13 cellular contexts compared by ENCODE assay signal in the genomic region with DNA sequence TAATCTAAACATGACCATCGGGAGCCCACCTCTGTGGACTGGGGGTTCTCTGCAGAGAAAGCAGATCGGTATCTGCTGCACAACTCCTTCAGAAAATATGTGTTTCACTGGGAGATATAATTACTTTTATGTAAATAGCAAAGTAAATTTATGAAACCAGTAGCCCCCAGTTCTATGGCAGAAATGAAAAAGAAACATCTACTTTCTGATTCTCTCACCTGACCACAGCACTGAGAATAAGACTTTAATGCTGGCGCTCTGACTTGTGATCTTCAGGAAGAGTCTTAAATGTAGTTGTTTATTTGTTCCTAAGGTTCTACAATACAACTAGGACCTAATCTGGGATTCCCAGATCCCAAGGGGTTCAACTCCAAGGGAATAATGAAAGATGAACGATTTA.
DNase-seq lines count a peak whose midpoint lies in the region; ATAC-seq lines count a peak whose summit lies in the region.
"Had no signal": no experiment of that assay in that cellular context is flagged by ENCODE, and none has a peak within 500 bp of the region (broad histone marks: within the 10 kb centered on the region; RNA-seq: fewer than 3 reads in every experiment).

No MANE protein-coding gene starts in this region.

- H3K4me1 Mint-ChIP-seq in activated T-helper 2 cell treated with anti-CD3 and anti-CD28 coated beads, Interferon-gamma antibody, Interleukin-2, Interleukin-4, amounts not matched to agents 10 μg/mL and 5 μg/mL and 100 μg/mL, durations not matched to agents 14 hours and 24 hours and 36 hours (ENCODE audit: low read depth): peaks cover 3% of the 10 kb centered on the region
- peaks cover 2% of the 10 kb centered on the region for H3K4me1 Mint-ChIP-seq in activated CD4-positive, alpha-beta T cell treated with anti-CD3 and anti-CD28 coated beads, Interleukin-2, amount 10 ng/mL, durations not matched to agents 7 days and 5 days
- H3K4me1 Mint-ChIP-seq: neural progenitor cell had no signal

- intact Hi-C loops in activated T-helper 2 cell treated with anti-CD3 and anti-CD28 coated beads, Interferon-gamma antibody, Interleukin-2, Interleukin-4, amounts not matched to agents 10 μg/mL and 5 μg/mL and 100 μg/mL, durations not matched to agents 14 hours and 24 hours and 36 hours (cut with micrococcal nuclease): no loop called here

- POLR2A ChIA-PET in activated CD4-positive, alpha-beta T cell treated with anti-CD3 and anti-CD28 coated beads, Interleukin-2, amount 10 ng/mL, durations not matched to agents 7 days and 5 days (lab: Charles Lee): no interaction called here

- peaks cover 23% of the 10 kb centered on the region for H3K9me3 Mint-ChIP-seq in activated T-helper 2 cell treated with anti-CD3 and anti-CD28 coated beads, Interferon-gamma antibody, Interleukin-2, Interleukin-4, amounts not matched to agents 10 μg/mL and 5 μg/mL and 100 μg/mL, durations not matched to agents 14 hours and 24 hours and 36 hours
- H3K9me3 Mint-ChIP-seq in activated CD4-positive, alpha-beta T cell treated with anti-CD3 and anti-CD28 coated beads, Interleukin-2, amount 10 ng/mL, durations not matched to agents 7 days and 5 days: peaks cover 12% of the 10 kb centered on the region
- H3K9me3 Mint-ChIP-seq: neural progenitor cell had no signal

- H3K27ac Mint-ChIP-seq in activated T-helper 2 cell treated with anti-CD3 and anti-CD28 coated beads, Interferon-gamma antibody, Interleukin-2, Interleukin-4, amounts not matched to agents 10 μg/mL and 5 μg/mL and 100 μg/mL, durations not matched to agents 14 hours and 24 hours and 36 hours: no peak overlapping the region
- no peak overlapping the region for H3K27ac Mint-ChIP-seq in activated CD4-positive, alpha-beta T cell treated with anti-CD3 and anti-CD28 coated beads, Interleukin-2, amount 10 ng/mL, durations not matched to agents 7 days and 5 days
- H3K27ac Mint-ChIP-seq: neural progenitor cell had no signal

- no peak for DNase-seq in SK-N-DZ (ENCODE audit: low spot score)
- no peak for DNase-seq in stimulated activated CD4-positive, alpha-beta T cell treated with anti-CD3 and anti-CD28 coated beads, Interleukin-4, amount 100 ng/mL, for 4 hours
- DNase-seq in activated T-helper 2 cell treated with anti-CD3 and anti-CD28 coated beads, Interferon-gamma antibody, Interleukin-2, Interleukin-4, amounts not matched to agents 10 μg/mL and 5 μg/mL and 100 μg/mL, durations not matched to agents 14 hours and 24 hours and 36 hours (ENCODE audit: low spot score): no peak
- DNase-seq in activated CD4-positive, alpha-beta T cell treated with anti-CD3 and anti-CD28 coated beads, Interleukin-2, amount 10 ng/mL, durations not matched to agents 7 days and 5 days: no peak
- DNase-seq: activated CD4-positive, alpha-beta T cell treated with anti-CD3 and anti-CD28 coated beads for 4 hours; activated naive CD4-positive, alpha-beta T cell treated with anti-CD3 and anti-CD28 coated beads, Interleukin-2, amount 50 U/mL, for 16 hours; NCI-H524; spleen had no signal

- no peak overlapping the region for H3K4me3 Mint-ChIP-seq in activated T-helper 2 cell treated with anti-CD3 and anti-CD28 coated beads, Interferon-gamma antibody, Interleukin-2, Interleukin-4, amounts not matched to agents 10 μg/mL and 5 μg/mL and 100 μg/mL, durations not matched to agents 14 hours and 24 hours and 36 hours (ENCODE audit: low read depth)
- no peak overlapping the region for H3K4me3 Mint-ChIP-seq in activated CD4-positive, alpha-beta T cell treated with anti-CD3 and anti-CD28 coated beads, Interleukin-2, amount 10 ng/mL, durations not matched to agents 7 days and 5 days
- H3K4me3 Mint-ChIP-seq: neural progenitor cell had no signal

- CTCF ChIA-PET in activated CD4-positive, alpha-beta T cell treated with anti-CD3 and anti-CD28 coated beads, Interleukin-2, amount 10 ng/mL, durations not matched to agents 7 days and 5 days (lab: Charles Lee): no interaction called here

- H3K36me3 Mint-ChIP-seq in activated T-helper 2 cell treated with anti-CD3 and anti-CD28 coated beads, Interferon-gamma antibody, Interleukin-2, Interleukin-4, amounts not matched to agents 10 μg/mL and 5 μg/mL and 100 μg/mL, durations not matched to agents 14 hours and 24 hours and 36 hours (ENCODE audit: low read depth): no peaks in the 10 kb centered on the region
- no peaks in the 10 kb centered on the region for H3K36me3 Mint-ChIP-seq in activated CD4-positive, alpha-beta T cell treated with anti-CD3 and anti-CD28 coated beads, Interleukin-2, amount 10 ng/mL, durations not matched to agents 7 days and 5 days (ENCODE audit: low read depth)
- H3K36me3 Mint-ChIP-seq: neural progenitor cell had no signal

- H3K27me3 Mint-ChIP-seq in activated T-helper 2 cell treated with anti-CD3 and anti-CD28 coated beads, Interferon-gamma antibody, Interleukin-2, Interleukin-4, amounts not matched to agents 10 μg/mL and 5 μg/mL and 100 μg/mL, durations not matched to agents 14 hours and 24 hours and 36 hours (ENCODE audit: low read depth): no peaks in the 10 kb centered on the region
- no peaks in the 10 kb centered on the region for H3K27me3 Mint-ChIP-seq in activated CD4-positive, alpha-beta T cell treated with anti-CD3 and anti-CD28 coated beads, Interleukin-2, amount 10 ng/mL, durations not matched to agents 7 days and 5 days

- ATAC-seq in GM18499 (IDR thresholded peaks at IDR 0.05; ENCODE audit: insufficient read depth, unreplicated experiment) (peak; percentile 49), GM19467 (IDR thresholded peaks at IDR 0.05; ENCODE audit: unreplicated experiment) (peak; percentile 69), HG02870 (IDR thresholded peaks at IDR 0.05; ENCODE audit: unreplicated experiment) (peak; percentile 79), HG03469 (IDR thresholded peaks at IDR 0.05; ENCODE audit: unreplicated experiment) (peak; percentile 50)
